8 cellular contexts compared by ENCODE assay signal in the genomic region with DNA sequence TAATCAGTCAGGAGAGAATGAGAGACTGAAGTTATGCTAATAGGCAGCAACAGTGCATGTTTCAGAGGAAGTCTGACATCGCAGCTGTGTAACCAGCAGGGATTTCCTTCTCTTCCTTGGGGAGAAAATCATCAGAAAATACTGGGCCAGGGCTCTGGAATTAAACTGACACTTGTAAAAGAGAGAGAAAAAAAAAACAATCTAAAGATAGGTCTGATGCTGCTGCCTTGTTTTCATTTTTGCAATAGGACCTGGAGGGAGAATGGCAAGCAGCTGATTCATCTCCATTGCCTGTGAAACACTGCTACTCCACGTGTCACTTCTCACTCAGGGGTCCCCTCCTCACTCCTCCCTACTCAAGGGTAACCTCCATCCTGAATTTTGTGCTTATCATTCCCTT. TPM values are rescaled to one million over a fixed set of nuclear protein-coding genes. Genes with fewer than 3 reads are reported as not detected.
A peak's percentile ranks its signal among the peaks of the same experiment; 100 is the strongest.
DNase-seq lines count a peak whose midpoint lies in the region; ATAC-seq, FAIRE-seq and TF ChIP-seq lines count a peak whose summit lies in the region.

No MANE protein-coding gene starts in this region.

- no peak overlapping the region for H2AFZ ChIP-seq in OCI-LY3 (ENCODE audit: low read depth, low read length)

- DNase-seq in prostate gland (ENCODE audit: low spot score): no peak
- no peak for DNase-seq in HTR-8/SVneo (ENCODE audit: insufficient read length, low spot score)
- no peak for DNase-seq in omental fat pad (ENCODE audit: low spot score)

- peak overlapping the region in 7 of 10 experiments; percentile 5 to 47 (median 26); a peak in 9 of 20 replicates for H3K4me3 ChIP-seq in BLaER1 treated with 17β-estradiol and CSF1 and Interleukin-3, amounts not matched to agents 10 nM and 100 nM
- H3K4me3 ChIP-seq in OCI-LY3 (ENCODE audit: low read length) (peak overlapping the region; percentile 55), esophagus (ENCODE audit: low read depth in 1 of 2, low read length in 2 of 2) (no peak overlapping the region), prostate gland (no peak overlapping the region)

- H3K9ac ChIP-seq in BLaER1 treated with 17β-estradiol and CSF1 and Interleukin-3, amounts not matched to agents 10 nM and 100 nM: peak overlapping the region; percentile 36 to 82 (median 61); a peak in 21 of 22 replicates
- no peak overlapping the region; the same call in 1 of the 2 replicates for H3K9ac ChIP-seq in OCI-LY3 (ENCODE audit: low read length)

- intact Hi-C loops in prostate gland (cut with DNase I): no loop called here

- H3K27ac ChIP-seq in BLaER1 treated with 17β-estradiol and CSF1 and Interleukin-3, amounts not matched to agents 10 nM and 100 nM: peak overlapping the region; percentile 2 to 92 (median 77); a peak in 21 of 22 replicates
- no peak overlapping the region for H3K27ac ChIP-seq in OCI-LY3 (ENCODE audit: low read length)
- H3K27ac ChIP-seq in esophagus (ENCODE audit: low read depth in 2 of 2, low read length in 1 of 2): peak overlapping the region; percentile 6 to 8
- H3K27ac ChIP-seq in prostate gland: peak overlapping the region; percentile 21 to 47

- H3K36me3 ChIP-seq in BLaER1 treated with 17β-estradiol and CSF1 and Interleukin-3, amounts not matched to agents 10 nM and 100 nM: peaks cover 35 to 89% (median 57%) of the 10 kb centered on the region in 11 experiments
- H3K36me3 ChIP-seq in OCI-LY3 (replicated peaks; ENCODE audit: low read depth, low read length) (peaks cover 5% of the 10 kb centered on the region), esophagus (ENCODE audit: control insufficient read depth in 2 of 2, insufficient read depth in 2 of 2, low read length in 1 of 2) (peaks cover 0 to 3% of the 10 kb centered on the region in 2 donors), prostate gland (no peaks in the 10 kb centered on the region)

- H3K9me3 ChIP-seq in BLaER1 treated with 17β-estradiol and CSF1 and Interleukin-3, amounts not matched to agents 10 nM and 100 nM (replicated peaks in 1 of 11): no peaks in the 10 kb centered on the region
- H3K9me3 ChIP-seq in OCI-LY3 (ENCODE audit: insufficient read depth, low read length): no peaks in the 10 kb centered on the region
- H3K9me3 ChIP-seq in esophagus (ENCODE audit: control insufficient read depth in 2 of 2, insufficient read depth in 1 of 2, low read depth in 1 of 2, low read length in 1 of 2): no peaks in the 10 kb centered on the region
- no peaks in the 10 kb centered on the region for H3K9me3 ChIP-seq in prostate gland

- ATAC-seq in HG02981 (IDR thresholded peaks at IDR 0.05; ENCODE audit: unreplicated experiment) (no peak), HG02870 (IDR thresholded peaks at IDR 0.05; ENCODE audit: unreplicated experiment) (no peak), omental fat pad (ENCODE audit: low FRiP score) (no peak)

- TF ChIP-seq CTCF in OCI-LY3 (IDR thresholded peaks at IDR 0.05; ENCODE audit: low read depth, low read length) (no peak), prostate gland (IDR thresholded peaks at IDR 0.05) (no peak), omental fat pad (IDR thresholded peaks at IDR 0.05) (no peak)

- peak overlapping the region; percentile 72 to 92 (median 86) for H3K4me2 ChIP-seq in BLaER1 treated with 17β-estradiol and CSF1 and Interleukin-3, amounts not matched to agents 10 nM and 100 nM
- peak overlapping the region; percentile 52 for H3K4me2 ChIP-seq in OCI-LY3 (ENCODE audit: low read length)

- peaks cover 0 to 51% (median 10%) of the 10 kb centered on the region in 11 experiments; a peak in 11 of 22 replicates for H4K20me1 ChIP-seq in BLaER1 treated with 17β-estradiol and CSF1 and Interleukin-3, amounts not matched to agents 10 nM and 100 nM
- H4K20me1 ChIP-seq in OCI-LY3 (ENCODE audit: insufficient read depth, low read length): no peaks in the 10 kb centered on the region

- TF ChIP-seq POLR2A in prostate gland (IDR thresholded peaks at IDR 0.05): no peak

- H3K4me1 ChIP-seq in BLaER1 treated with 17β-estradiol and CSF1 and Interleukin-3, amounts not matched to agents 10 nM and 100 nM: peaks cover 66 to 71% (median 69%) of the 10 kb centered on the region in 10 experiments
- H3K4me1 ChIP-seq in OCI-LY3 (ENCODE audit: low read length) (peaks cover 19% of the 10 kb centered on the region), esophagus (ENCODE audit: control insufficient read depth in 2 of 2, insufficient read depth in 2 of 2, low read length in 1 of 2) (peaks cover 0 to 2% of the 10 kb centered on the region in 2 donors), prostate gland (replicated peaks) (peaks cover 6% of the 10 kb centered on the region)

- 32 to 48% methylated on average over 2 of the region's 2 CpGs for WGBS in esophagus, 2 donors
- WGBS in prostate gland: 45% methylated on average over 2 of the region's 2 CpGs

- FAIRE-seq in HTR-8/SVneo (lab: Jason Lieb, UNC): no peak

- H3K79me2 ChIP-seq in OCI-LY3 (ENCODE audit: low read length): no peaks in the 10 kb centered on the region

- H3K27me3 ChIP-seq in BLaER1 treated with 17β-estradiol and CSF1 and Interleukin-3, amounts not matched to agents 10 nM and 100 nM: no peaks in the 10 kb centered on the region
- H3K27me3 ChIP-seq in OCI-LY3 (ENCODE audit: low read depth, low read length): no peaks in the 10 kb centered on the region
- H3K27me3 ChIP-seq in esophagus (ENCODE audit: control insufficient read depth in 1 of 2, insufficient read depth in 2 of 2, low read length in 2 of 2): no peaks in the 10 kb centered on the region
- no peaks in the 10 kb centered on the region for H3K27me3 ChIP-seq in prostate gland (replicated peaks; ENCODE audit: insufficient read depth)

RNA-seq across cellular contexts. Expression of a gene that starts 17.7 kb away (rescaled TPM):
- polyA plus RNA-seq in esophagus: 10 to 100 TPM; 12.6 to 22.5 TPM
- 10 to 100 TPM; 23.4 to 33.5 TPM for total RNA-seq in prostate gland
- 10 to 100 TPM; 10.7 to 45.9 (median 14.1) TPM for total RNA-seq in omental fat pad

RNA-seq across cellular contexts. Expression of a gene that starts 47.5 kb away (rescaled TPM):
- polyA plus RNA-seq in esophagus: 1 to 10 TPM; 3.5 to 6.5 TPM
- total RNA-seq in prostate gland (10 to 100 TPM in 1 of 2 donors, 1 to 10 TPM in 1; 2.7 to 30.0 TPM), omental fat pad (10 to 100 TPM in 3 of 4 donors, 1 to 10 TPM in 1; 9.2 to 18.3 (median 13.2) TPM)

RNA-seq across cellular contexts. Expression of a gene that starts 51.0 kb away (rescaled TPM):
- polyA plus RNA-seq in esophagus: 10 to 100 TPM; 22.6 to 30.2 TPM
- total RNA-seq in prostate gland (10 to 100 TPM; 29.1 to 86.9 TPM), omental fat pad (10 to 100 TPM; 24.4 to 73.6 (median 37.3) TPM)

Comparison
In these comparisons a context has a peak if more than half of its experiments do, and no peak if none do; other contexts are left out.
1. H3K4me3 ChIP-seq: peak in BLaER1 treated with 17β-estradiol and CSF1 and Interleukin-3, amounts not matched to agents 10 nM and 100 nM (7 of 10) and OCI-LY3 (single experiment); none in esophagus (0 of 2) and prostate gland (0 of 2).